Comparison of ENCODE assay signal across 1 cellular context in genomic region chr7:155594961-155595366, GRCh38.
A peak's percentile ranks its signal among the peaks of the same experiment; 100 is the strongest.
TF ChIP-seq lines count a peak whose summit lies in the region.

No MANE protein-coding gene starts in this region.

TF ChIP-seq in K562, 482 proteins besides CTCF, POLR2A, EP300 and RAD21:
- TF ChIP-seq, protein P1, sequence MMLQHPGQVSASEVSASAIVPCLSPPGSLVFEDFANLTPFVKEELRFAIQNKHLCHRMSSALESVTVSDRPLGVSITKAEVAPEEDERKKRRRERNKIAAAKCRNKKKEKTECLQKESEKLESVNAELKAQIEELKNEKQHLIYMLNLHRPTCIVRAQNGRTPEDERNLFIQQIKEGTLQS (IDR thresholded peaks at IDR 0.05), result peak; percentile 22; the same call in 1 of the 2 replicates
- TF ChIP-seq, protein P1 (CRISPR knock-in tag; conservative IDR thresholded peaks at IDR 0.05), result no peak
- TF ChIP-seq, protein P2, sequence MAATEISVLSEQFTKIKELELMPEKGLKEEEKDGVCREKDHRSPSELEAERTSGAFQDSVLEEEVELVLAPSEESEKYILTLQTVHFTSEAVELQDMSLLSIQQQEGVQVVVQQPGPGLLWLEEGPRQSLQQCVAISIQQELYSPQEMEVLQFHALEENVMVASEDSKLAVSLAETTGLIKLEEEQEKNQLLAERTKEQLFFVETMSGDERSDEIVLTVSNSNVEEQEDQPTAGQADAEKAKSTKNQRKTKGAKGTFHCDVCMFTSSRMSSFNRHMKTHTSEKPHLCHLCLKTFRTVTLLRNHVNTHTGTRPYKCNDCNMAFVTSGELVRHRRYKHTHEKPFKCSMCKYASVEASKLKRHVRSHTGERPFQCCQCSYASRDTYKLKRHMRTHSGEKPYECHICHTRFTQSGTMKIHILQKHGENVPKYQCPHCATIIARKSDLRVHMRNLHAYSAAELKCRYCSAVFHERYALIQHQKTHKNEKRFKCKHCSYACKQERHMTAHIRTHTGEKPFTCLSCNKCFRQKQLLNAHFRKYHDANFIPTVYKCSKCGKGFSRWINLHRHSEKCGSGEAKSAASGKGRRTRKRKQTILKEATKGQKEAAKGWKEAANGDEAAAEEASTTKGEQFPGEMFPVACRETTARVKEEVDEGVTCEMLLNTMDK (IDR thresholded peaks at IDR 0.05; ENCODE audit: borderline replicate concordance, insufficient read depth, low read depth, low read length, poor library complexity, severe bottlenecking), result peak; percentile 4
- peak; percentile 9; the same call in 1 of the 2 replicates for TF ChIP-seq JUND (IDR thresholded peaks at IDR 0.05; ENCODE audit: borderline replicate concordance, low read depth, low read length)
- no peak for TF ChIP-seq JUND (tag; IDR thresholded peaks at IDR 0.05; ENCODE audit: borderline replicate concordance, low read depth, low read length)
- TF ChIP-seq CEBPB (tag; IDR thresholded peaks at IDR 0.05), result 0 out of 2 replicates have a peak, but pooled peaks have one; percentile 24
- TF ChIP-seq NCOA4 (IDR thresholded peaks at IDR 0.05; ENCODE audit: partially characterized antibody), result no peak
- TF ChIP-seq TEAD2 (tag; IDR thresholded peaks at IDR 0.05), result no peak
- TF ChIP-seq, protein P3, sequence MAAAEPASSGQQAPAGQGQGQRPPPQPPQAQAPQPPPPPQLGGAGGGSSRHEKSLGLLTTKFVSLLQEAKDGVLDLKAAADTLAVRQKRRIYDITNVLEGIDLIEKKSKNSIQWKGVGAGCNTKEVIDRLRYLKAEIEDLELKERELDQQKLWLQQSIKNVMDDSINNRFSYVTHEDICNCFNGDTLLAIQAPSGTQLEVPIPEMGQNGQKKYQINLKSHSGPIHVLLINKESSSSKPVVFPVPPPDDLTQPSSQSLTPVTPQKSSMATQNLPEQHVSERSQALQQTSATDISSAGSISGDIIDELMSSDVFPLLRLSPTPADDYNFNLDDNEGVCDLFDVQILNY (CRISPR knock-in tag; IDR thresholded peaks at IDR 0.05), result no peak
- no peak for TF ChIP-seq CEBPZ (IDR thresholded peaks at IDR 0.05; ENCODE audit: borderline replicate concordance, low read depth, low read length)
TF ChIP-seq in K562: peak in this region for 4.
